Comparison of ENCODE assay signal across 17 cellular contexts in genomic region chr14:98959410-98959809, GRCh38.
A peak's percentile ranks its signal among the peaks of the same experiment; 100 is the strongest.
DNase-seq lines count a peak whose midpoint lies in the region; ATAC-seq and TF ChIP-seq lines count a peak whose summit lies in the region.
"Had no signal": no experiment of that assay in that cellular context is flagged by ENCODE, and none has a peak within 500 bp of the region (broad histone marks: within the 10 kb centered on the region; RNA-seq: fewer than 3 reads in every experiment).

No MANE protein-coding gene starts in this region.

- 87% methylated on average over 6 of the region's 6 CpGs for WGBS in esophagus muscularis mucosa

- no peaks in the 10 kb centered on the region for H3K36me3 ChIP-seq in esophagus muscularis mucosa
- H3K36me3 ChIP-seq: BLaER1 treated with 17β-estradiol and CSF1 and Interleukin-3, amounts not matched to agents 10 nM and 100 nM had no signal

- no peak for TF ChIP-seq CTCF in esophagus muscularis mucosa (IDR thresholded peaks at IDR 0.05)

- no peak overlapping the region for H3K4me3 Mint-ChIP-seq in activated CD8-positive, alpha-beta memory T cell treated with anti-CD3 and anti-CD28 coated beads, Interleukin-2, amount 10 ng/mL, durations not matched to agents 7 days and 5 days
- no peak overlapping the region for H3K4me3 Mint-ChIP-seq in activated T-helper 17 cell treated with anti-CD3 and anti-CD28 coated beads, Interleukin-2, amount 50 U/mL, for 72 hours
- H3K4me3 Mint-ChIP-seq: CD4-positive, CD25-positive, alpha-beta regulatory T cell had no signal

- H3K27me3 Mint-ChIP-seq in activated CD8-positive, alpha-beta memory T cell treated with anti-CD3 and anti-CD28 coated beads, Interleukin-2, amount 10 ng/mL, durations not matched to agents 7 days and 5 days = peaks cover 2% of the 10 kb centered on the region
- H3K27me3 Mint-ChIP-seq in activated T-helper 17 cell treated with anti-CD3 and anti-CD28 coated beads, Interleukin-2, amount 50 U/mL, for 72 hours = no peaks in the 10 kb centered on the region
- H3K27me3 Mint-ChIP-seq: CD4-positive, CD25-positive, alpha-beta regulatory T cell had no signal

- CTCF ChIA-PET in activated CD8-positive, alpha-beta memory T cell treated with anti-CD3 and anti-CD28 coated beads, Interleukin-2, amount 10 ng/mL, durations not matched to agents 7 days and 5 days (lab: Charles Lee) = no interaction called here

- H3K4me1 ChIP-seq in esophagus muscularis mucosa = peaks cover 0 to 7% (median 0%) of the 10 kb centered on the region in 4 donors

- no peak for TF ChIP-seq POLR2A in esophagus muscularis mucosa (IDR thresholded peaks at IDR 0.05; ENCODE audit: low read depth)

- H3K9me3 Mint-ChIP-seq in activated CD8-positive, alpha-beta memory T cell treated with anti-CD3 and anti-CD28 coated beads, Interleukin-2, amount 10 ng/mL, durations not matched to agents 7 days and 5 days (ENCODE audit: low read depth) = no peaks in the 10 kb centered on the region
- no peaks in the 10 kb centered on the region for H3K9me3 Mint-ChIP-seq in activated T-helper 17 cell treated with anti-CD3 and anti-CD28 coated beads, Interleukin-2, amount 50 U/mL, for 72 hours

- H3K27ac ChIP-seq in esophagus muscularis mucosa (replicated peaks in 1 of 4) = no peak overlapping the region
- H3K27ac ChIP-seq: BLaER1 treated with 17β-estradiol and CSF1 and Interleukin-3, amounts not matched to agents 10 nM and 100 nM had no signal

- H3K4me1 Mint-ChIP-seq in activated CD8-positive, alpha-beta memory T cell treated with anti-CD3 and anti-CD28 coated beads, Interleukin-2, amount 10 ng/mL, durations not matched to agents 7 days and 5 days = peaks cover 19% of the 10 kb centered on the region
- H3K4me1 Mint-ChIP-seq in activated T-helper 17 cell treated with anti-CD3 and anti-CD28 coated beads, Interleukin-2, amount 50 U/mL, for 72 hours = peaks cover 13% of the 10 kb centered on the region

- no peak overlapping the region for H3K4me3 ChIP-seq in esophagus muscularis mucosa
- H3K4me3 ChIP-seq: BLaER1 treated with 17β-estradiol and CSF1 and Interleukin-3, amounts not matched to agents 10 nM and 100 nM; GM12878 had no signal

- H3K27ac Mint-ChIP-seq in activated CD8-positive, alpha-beta memory T cell treated with anti-CD3 and anti-CD28 coated beads, Interleukin-2, amount 10 ng/mL, durations not matched to agents 7 days and 5 days = no peak overlapping the region
- H3K27ac Mint-ChIP-seq in activated T-helper 17 cell treated with anti-CD3 and anti-CD28 coated beads, Interleukin-2, amount 50 U/mL, for 72 hours = no peak overlapping the region

- no peaks in the 10 kb centered on the region for H3K36me3 Mint-ChIP-seq in activated CD8-positive, alpha-beta memory T cell treated with anti-CD3 and anti-CD28 coated beads, Interleukin-2, amount 10 ng/mL, durations not matched to agents 7 days and 5 days
- H3K36me3 Mint-ChIP-seq in activated T-helper 17 cell treated with anti-CD3 and anti-CD28 coated beads, Interleukin-2, amount 50 U/mL, for 72 hours (ENCODE audit: low read depth) = no peaks in the 10 kb centered on the region

- ATAC-seq in activated CD8-positive, alpha-beta memory T cell treated with anti-CD3 and anti-CD28 coated beads, Interleukin-2, amount 10 ng/mL, durations not matched to agents 7 days and 5 days = no peak
- ATAC-seq in activated T-helper 17 cell treated with anti-CD3 and anti-CD28 coated beads, Interleukin-2, amount 50 U/mL, for 72 hours (replicated peaks) = no peak
- ATAC-seq: GM12878, HCT116, HepG2 had no signal

- no peaks in the 10 kb centered on the region for H3K9me3 ChIP-seq in esophagus muscularis mucosa
- H3K9me3 ChIP-seq: BLaER1 treated with 17β-estradiol and CSF1 and Interleukin-3, amounts not matched to agents 10 nM and 100 nM had no signal

- TF ChIP-seq EP300 in esophagus muscularis mucosa (IDR thresholded peaks at IDR 0.05) = no peak

- peak; percentile 17 for DNase-seq in activated effector memory CD4-positive, alpha-beta T cell treated with anti-CD3 and anti-CD28 coated beads, Interleukin-2, amount 50 U/mL, for 16 hours
- no peak for DNase-seq in activated effector memory CD4-positive, alpha-beta T cell treated with Interleukin-2 at 50 U/mL for 16 hours
- peak; percentile 26 for DNase-seq in activated CD8-positive, alpha-beta memory T cell treated with anti-CD3 and anti-CD28 coated beads, Interleukin-2, amount 10 ng/mL, durations not matched to agents 7 days and 5 days
- DNase-seq in esophagus muscularis mucosa (ENCODE audit: extremely low spot score) = peak; percentile 60
- DNase-seq in stimulated activated CD8-positive, alpha-beta memory T cell treated with anti-CD3 and anti-CD28 coated beads, Interleukin-4, amount 100 ng/mL, for 48 hours = peak; percentile 9
- no peak for DNase-seq in NCI-H446 (lab: John Stamatoyannopoulos, UW)
- no peak for DNase-seq in NCI-H1417 treated with DMSO at 0.1 percent for 48 hours (lab: John Stamatoyannopoulos, UW)
- DNase-seq: ACHN; Calu3; CD4-positive, CD25-positive, alpha-beta regulatory T cell; DMS 273 treated with DMSO at 0.1 percent for 48 hours; GOT3 had no signal

- intact Hi-C loops in esophagus muscularis mucosa (cut with DNase I) = no loop called here

- no peaks in the 10 kb centered on the region for H3K27me3 ChIP-seq in esophagus muscularis mucosa
- H3K27me3 ChIP-seq: BLaER1 treated with 17β-estradiol and CSF1 and Interleukin-3, amounts not matched to agents 10 nM and 100 nM had no signal

Comparison
In these comparisons a context has a peak if more than half of its experiments do, and no peak if none do; other contexts are left out.
1. DNase-seq: peak in activated effector memory CD4-positive, alpha-beta T cell treated with anti-CD3 and anti-CD28 coated beads, Interleukin-2, amount 50 U/mL, for 16 hours (single experiment), activated CD8-positive, alpha-beta memory T cell treated with anti-CD3 and anti-CD28 coated beads, Interleukin-2, amount 10 ng/mL, durations not matched to agents 7 days and 5 days (single experiment), esophagus muscularis mucosa (single experiment) and stimulated activated CD8-positive, alpha-beta memory T cell treated with anti-CD3 and anti-CD28 coated beads, Interleukin-4, amount 100 ng/mL, for 48 hours (single experiment); none in activated effector memory CD4-positive, alpha-beta T cell treated with Interleukin-2 at 50 U/mL for 16 hours (single experiment), NCI-H446 (0 of 2) and NCI-H1417 treated with DMSO at 0.1 percent for 48 hours (single experiment).